Comparison of ENCODE assay signal across 8 cellular contexts in genomic region chr12:55720894-55721444, GRCh38. TPM values are rescaled to one million over a fixed set of nuclear protein-coding genes. Genes with fewer than 3 reads are reported as not detected.
DNase-seq lines count a peak whose midpoint lies in the region; ATAC-seq, FAIRE-seq and TF ChIP-seq lines count a peak whose summit lies in the region.

No MANE protein-coding gene starts in this region.

- TF ChIP-seq POLR2A in GM12892 (IDR thresholded peaks at IDR 0.05; ENCODE audit: low read depth, low read length), result no peak

- no peak for FAIRE-seq in GM12892 (lab: Jason Lieb, UNC)

- H3K9me3 ChIP-seq in fibroblast of lung (ENCODE audit: control insufficient read depth, insufficient read depth, low read depth, low read length), result no peaks in the 10 kb centered on the region

- no peak overlapping the region; the same call in 1 of the 2 replicates for H3K4me3 ChIP-seq in AG04449 (ENCODE audit: low read depth, low read length)
- H3K4me3 ChIP-seq in fibroblast of lung (replicated peaks in 1 of 4; ENCODE audit: control extremely low read depth in 1 of 4, insufficient read depth in 1 of 4, low read depth in 3 of 4, low read length in 4 of 4), result peak overlapping the region in 2 of 4 experiments; percentile 22 to 43

- H3K4me1 ChIP-seq in fibroblast of lung (ENCODE audit: control insufficient read depth, extremely low read depth, insufficient read depth, low read length), result peaks cover 58% of the 10 kb centered on the region

- DNase-seq in AG04449 (ENCODE audit: low read depth, low spot score) (no peak), H4 (ENCODE audit: low spot score) (peak; percentile 91), RPMI8226 (peak; percentile 47), fibroblast of lung (ENCODE audit: low read depth in 2 of 2) (peak; percentile 93 to 95), occipital lobe (lab: John Stamatoyannopoulos, UW) (peak; percentile 75), NCI-H187 (lab: John Stamatoyannopoulos, UW) (no peak), GM12892 (ENCODE audit: insufficient read length) (no peak)

- H3K27ac ChIP-seq in fibroblast of lung (ENCODE audit: insufficient read depth, low read length), result peak overlapping the region; percentile 90

- ATAC-seq in GM19463 (IDR thresholded peaks at IDR 0.05; ENCODE audit: unreplicated experiment), result no peak

- POLR2A ChIA-PET in AG04449 (lab: Yijun Ruan, JAX), result interaction anchor here (1.0 to 3.0 kb wide), 3 partner anchors 8 to 253 kb away, joined by 3 to 39 read pairs (median 5); partner anchors contain the start of genes CD63 and RAB5B

- H3K9ac ChIP-seq in fibroblast of lung (ENCODE audit: insufficient read depth, low read length), result peak overlapping the region; percentile 10

- peak; percentile 68 for TF ChIP-seq CTCF in AG04449 (IDR thresholded peaks at IDR 0.05; ENCODE audit: insufficient read depth, low read length, missing control alignments)
- TF ChIP-seq CTCF in fibroblast of lung (conservative IDR thresholded peaks at IDR 0.05 in 1 of 2, IDR thresholded peaks at IDR 0.05 in 1 of 2; ENCODE audit: low read depth in 1 of 2, low read length in 2 of 2), result peak; percentile 40 to 57

- peaks cover 24% of the 10 kb centered on the region for H3K79me2 ChIP-seq in fibroblast of lung (ENCODE audit: control insufficient read depth, insufficient read depth, low read length)

- peaks cover 16% of the 10 kb centered on the region for H3K36me3 ChIP-seq in fibroblast of lung (ENCODE audit: control insufficient read depth, insufficient read depth, low read length)

- CTCF ChIA-PET in AG04449 (lab: Yijun Ruan, JAX), result interaction anchor here (0.7 to 7.1 kb wide), 9 partner anchors 9 to 234 kb away, joined by 3 to 79 read pairs (median 3); a partner anchor contains a TSS

- no peaks in the 10 kb centered on the region for H3K27me3 ChIP-seq in fibroblast of lung (ENCODE audit: control insufficient read depth, insufficient read depth, low read length)

- no peaks in the 10 kb centered on the region for H4K20me1 ChIP-seq in fibroblast of lung (ENCODE audit: control insufficient read depth, extremely low read depth, insufficient read depth, low read length)

- H2AFZ ChIP-seq in fibroblast of lung (ENCODE audit: low read length), result no peak overlapping the region

- H3K4me2 ChIP-seq in fibroblast of lung (ENCODE audit: extremely low read depth, insufficient read depth, low read length), result peak overlapping the region; percentile 80

RNA-seq across cellular contexts. Expression of gene RDH5, which starts 0.8 kb away (rescaled TPM):
- total RNA-seq in H4 (2014; rRNA removed; shearing (Covaris generic)), result 0.49 and 0.81 TPM in 2 replicates
- total RNA-seq in fibroblast of lung (12.1 and 49.2 TPM in 2 replicates), occipital lobe (6.6 TPM)
- 11.1 and 16.7 TPM in 2 replicates for polyA plus RNA-seq in fibroblast of lung
- 12.2 and 18.0 TPM in 2 replicates for polyA plus RNA-seq in fibroblast of lung (2012)
- 5.8 and 17.1 TPM in 2 replicates for polyA minus RNA-seq in fibroblast of lung (ENCODE audit: low replicate concordance)
- 3.9 TPM for polyA plus RNA-seq in GM12892 (2012; ENCODE audit: missing spikeins)

RNA-seq across cellular contexts. Expression of gene BLOC1S1, which starts 5.1 kb away (rescaled TPM):
- total RNA-seq in H4 (2014; rRNA removed; shearing (Covaris generic)), result 116 and 160 TPM in 2 replicates
- total RNA-seq in fibroblast of lung (90.9 and 103 TPM in 2 replicates), occipital lobe (46.0 TPM)
- 163 and 240 TPM in 2 replicates for polyA plus RNA-seq in fibroblast of lung
- polyA plus RNA-seq in fibroblast of lung (2012), result 197 and 272 TPM in 2 replicates
- polyA minus RNA-seq in fibroblast of lung (ENCODE audit: low replicate concordance), result 56.6 and 74.8 TPM in 2 replicates
- polyA plus RNA-seq in GM12892 (2012; ENCODE audit: missing spikeins), result 87.6 TPM

RNA-seq across cellular contexts. Expression of gene CD63, which starts 7.8 kb away (rescaled TPM):
- total RNA-seq in H4 (2014; rRNA removed; shearing (Covaris generic)), result 1,118 and 1,197 TPM in 2 replicates
- total RNA-seq in fibroblast of lung (3,001 and 3,424 TPM in 2 replicates), occipital lobe (187 TPM)
- polyA plus RNA-seq in fibroblast of lung, result 2,890 and 3,456 TPM in 2 replicates
- 2,634 and 2,984 TPM in 2 replicates for polyA plus RNA-seq in fibroblast of lung (2012)
- polyA minus RNA-seq in fibroblast of lung (ENCODE audit: low replicate concordance), result 405 and 549 TPM in 2 replicates
- polyA plus RNA-seq in GM12892 (2012; ENCODE audit: missing spikeins), result 131 TPM

RNA-seq across cellular contexts. Expression of gene ITGA7, which starts 13.3 kb away (rescaled TPM):
- total RNA-seq in H4 (2014; rRNA removed; shearing (Covaris generic)), result 0.88 and 1.2 TPM in 2 replicates
- 40.3 and 130 TPM in 2 replicates for total RNA-seq in fibroblast of lung
- 42.7 and 46.4 TPM in 2 replicates for polyA plus RNA-seq in fibroblast of lung
- polyA plus RNA-seq in fibroblast of lung (2012), result 69.4 and 83.1 TPM in 2 replicates
- polyA minus RNA-seq in fibroblast of lung (ENCODE audit: low replicate concordance), result 129 and 132 TPM in 2 replicates
- 6.2 TPM for total RNA-seq in occipital lobe
- 2.2 TPM for polyA plus RNA-seq in GM12892 (2012; ENCODE audit: missing spikeins)

RNA-seq across cellular contexts. Expression of gene GDF11, which starts 22.0 kb away (rescaled TPM):
- total RNA-seq in H4 (2014; rRNA removed; shearing (Covaris generic)), result 7.7 and 8.4 TPM in 2 replicates
- total RNA-seq in fibroblast of lung (3.1 and 4.3 TPM in 2 replicates), occipital lobe (6.6 TPM)
- 9.4 and 11.1 TPM in 2 replicates for polyA plus RNA-seq in fibroblast of lung
- 19.1 and 23.6 TPM in 2 replicates for polyA plus RNA-seq in fibroblast of lung (2012)
- 27.3 and 38.4 TPM in 2 replicates for polyA minus RNA-seq in fibroblast of lung (ENCODE audit: low replicate concordance)
- polyA plus RNA-seq in GM12892 (2012; ENCODE audit: missing spikeins), result 3.0 TPM

Comparison
In these comparisons a context has a peak if more than half of its experiments do, and no peak if none do; other contexts are left out.
1. DNase-seq: peak in H4 (single experiment), RPMI8226 (single experiment), fibroblast of lung (2 of 2) and occipital lobe (single experiment); none in AG04449 (single experiment), NCI-H187 (0 of 2) and GM12892 (single experiment).